ENCODE assay signal across 1 cellular context in the genomic region with DNA sequence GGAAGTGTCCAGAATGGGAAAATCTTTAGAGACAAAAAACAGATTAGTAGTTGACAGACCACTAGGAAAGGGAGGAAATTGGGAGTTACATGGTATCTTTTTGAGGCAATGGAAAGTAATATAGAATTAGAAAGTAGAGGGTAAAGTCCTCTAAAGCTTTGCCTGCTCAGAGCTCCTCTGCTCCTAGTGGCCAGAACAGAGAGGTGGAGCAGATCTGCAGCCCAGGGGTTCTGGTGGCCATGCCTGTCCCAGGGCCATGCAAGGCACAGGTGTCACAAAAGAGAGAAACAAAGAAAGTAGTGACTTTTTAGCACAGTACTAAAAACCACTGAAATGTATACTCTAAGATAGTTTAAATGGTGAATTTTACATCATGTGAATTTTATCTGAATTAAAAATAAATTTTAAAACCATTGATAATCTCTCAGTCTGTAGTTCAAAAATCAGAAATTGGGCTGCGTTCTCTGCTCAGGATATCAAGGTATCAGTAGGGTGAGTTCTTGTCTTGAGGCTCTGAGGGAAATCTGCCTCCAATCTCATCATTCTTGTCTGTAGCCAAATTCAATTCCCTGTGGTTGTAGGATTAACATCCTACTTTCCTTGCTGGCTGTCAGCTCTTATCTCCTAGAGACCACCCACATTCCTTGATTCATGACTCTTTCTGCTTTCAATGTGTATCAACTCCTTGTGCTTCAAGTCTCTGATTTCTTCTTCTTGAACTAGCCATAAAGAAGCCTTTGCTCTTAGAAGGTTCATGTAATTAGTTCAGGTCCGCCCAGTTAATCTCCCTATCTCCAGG.
TF ChIP-seq lines count a peak whose summit lies in the region.

No MANE protein-coding gene starts in this region.

TF ChIP-seq in SK-N-SH, 30 proteins besides CTCF, POLR2A, EP300 and RAD21 (continued from another document):
- TF ChIP-seq EZH2phosphoT487 (IDR thresholded peaks at IDR 0.05; ENCODE audit: borderline replicate concordance, low read depth) (no peak), TEAD4 (IDR thresholded peaks at IDR 0.05; ENCODE audit: borderline replicate concordance, insufficient read depth) (no peak)
TF ChIP-seq in SK-N-SH: peak in this region for 0.
